In genomic region chr5:139275536-139276297, GRCh38 we compare ENCODE assay signal across 10 cellular contexts. TPM values are rescaled to one million over a fixed set of nuclear protein-coding genes. Genes with fewer than 3 reads are reported as not detected.
DNase-seq lines count a peak whose midpoint lies in the region; ATAC-seq lines count a peak whose summit lies in the region.
"Had no signal": no experiment of that assay in that cellular context is flagged by ENCODE, and none has a peak within 500 bp of the region (broad histone marks: within the 10 kb centered on the region; RNA-seq: fewer than 3 reads in every experiment).

No MANE protein-coding gene starts in this region.

- peak overlapping the region; percentile 12 for H4K8ac ChIP-seq in mesenchymal stem cell (ENCODE audit: low read length)

- H2BK12ac ChIP-seq in mesenchymal stem cell (ENCODE audit: low read length in 2 of 2) = no peak overlapping the region

- peak in 1 of 2 donors; percentile 17 for ATAC-seq in activated naive CD4-positive, alpha-beta T cell treated with anti-CD3 and anti-CD28 coated beads, Interleukin-2, amount 50 U/mL, for 72 hours
- ATAC-seq in GM18511 (IDR thresholded peaks at IDR 0.05; ENCODE audit: unreplicated experiment) = no peak

- H2AK5ac ChIP-seq in mesenchymal stem cell (ENCODE audit: low read length, severe bottlenecking) = no peak overlapping the region

- CTCF ChIA-PET in CD8-positive, alpha-beta memory T cell (lab: Charles Lee) = interaction anchor here (0.8 to 1.7 kb wide), 6 partner anchors 16 to 66 kb away, joined by 3 to 5 read pairs (median 4); partner anchors contain the start of genes MATR3 and PAIP2

- POLR2A ChIA-PET in CD8-positive, alpha-beta memory T cell (lab: Charles Lee) = interaction anchor here (0.7 to 2.7 kb wide), 3 partner anchors 18 to 700 kb away, joined by 4 to 24 read pairs (median 6); partner anchors contain the start of gene MATR3

- no peaks in the 10 kb centered on the region for H3K27me3 ChIP-seq in CD8-positive, alpha-beta memory T cell (ENCODE audit: insufficient read depth, low read length, poor library complexity, severe bottlenecking)
- no peaks in the 10 kb centered on the region for H3K27me3 ChIP-seq in mesenchymal stem cell (ENCODE audit: control insufficient read depth in 1 of 2, insufficient read depth in 1 of 2, low read length in 2 of 2)

- peaks cover 0 to 23% (median 0%) of the 10 kb centered on the region in 3 donors for H3K36me3 Mint-ChIP-seq in CD8-positive, alpha-beta memory T cell
- H3K36me3 Mint-ChIP-seq in activated naive CD4-positive, alpha-beta T cell treated with anti-CD3 and anti-CD28 coated beads, Interleukin-2, amount 50 U/mL, for 72 hours = peaks cover 30 to 48% of the 10 kb centered on the region in 2 donors

- peaks cover 5% of the 10 kb centered on the region for H3K36me3 ChIP-seq in CD8-positive, alpha-beta memory T cell (ENCODE audit: insufficient read depth, low read length)
- peaks cover 9 to 56% of the 10 kb centered on the region in 2 experiments for H3K36me3 ChIP-seq in mesenchymal stem cell (ENCODE audit: control insufficient read depth in 1 of 2, insufficient read depth in 2 of 2, low read depth in 1 of 2, low read length in 2 of 2)

- WGBS in mesenchymal stem cell = 60% methylated on average over 4 of the region's 6 CpGs

- no peak overlapping the region for H3K9ac ChIP-seq in mesenchymal stem cell (ENCODE audit: low read length)

- DNase-seq in CD8-positive, alpha-beta memory T cell = no peak
- DNase-seq in HT1080 (ENCODE audit: low read depth) (peak; percentile 52), mesenchymal stem cell (no peak), NCI-H1092 (lab: John Stamatoyannopoulos, UW) (no peak), GOT3 (lab: John Stamatoyannopoulos, UW) (no peak)
- no peak for DNase-seq in activated naive CD4-positive, alpha-beta T cell treated with anti-CD3 and anti-CD28 coated beads, Interleukin-2, amount 50 U/mL, for 72 hours (ENCODE audit: low spot score in 2 of 2)
- DNase-seq in stimulated activated CD4-positive, alpha-beta T cell treated with anti-CD3 and anti-CD28 coated beads, Interleukin-12 subunit alpha, Interleukin-12 subunit beta, amount 100 ng/mL, for 4 hours = no peak
- DNase-seq: NCI-H2227 treated with DMSO at 0.1 percent for 48 hours, occipital lobe had no signal

- H2AFZ ChIP-seq in mesenchymal stem cell (ENCODE audit: low read depth, low read length) = no peak overlapping the region

- peaks cover 48 to 67% (median 54%) of the 10 kb centered on the region in 3 donors for H3K4me1 Mint-ChIP-seq in CD8-positive, alpha-beta memory T cell

- H3K27ac Mint-ChIP-seq in CD8-positive, alpha-beta memory T cell = peak overlapping the region; percentile 35 to 87 (median 70)
- peak overlapping the region; percentile 76 to 97 for H3K27ac Mint-ChIP-seq in activated naive CD4-positive, alpha-beta T cell treated with anti-CD3 and anti-CD28 coated beads, Interleukin-2, amount 50 U/mL, for 72 hours

- H3K4me3 ChIP-seq in CD8-positive, alpha-beta memory T cell (ENCODE audit: low read length) = no peak overlapping the region
- H3K4me3 ChIP-seq in mesenchymal stem cell (ENCODE audit: insufficient read depth in 1 of 2, low read depth in 1 of 2, low read length in 2 of 2) = peak overlapping the region in 1 of 2 experiments; percentile 58

- no peaks in the 10 kb centered on the region for H3K9me3 ChIP-seq in CD8-positive, alpha-beta memory T cell (ENCODE audit: low read length)
- no peaks in the 10 kb centered on the region for H3K9me3 ChIP-seq in mesenchymal stem cell (ENCODE audit: control insufficient read depth, low read length)

- H4K91ac ChIP-seq in mesenchymal stem cell (ENCODE audit: low read length) = no peak overlapping the region

- H2BK5ac ChIP-seq in mesenchymal stem cell (ENCODE audit: low read depth, low read length, poor library complexity, severe bottlenecking) = no peak overlapping the region

- peaks cover 5% of the 10 kb centered on the region for H3K79me1 ChIP-seq in mesenchymal stem cell (replicated peaks; ENCODE audit: low read length, poor library complexity, severe bottlenecking)

- no peak overlapping the region for H3K14ac ChIP-seq in mesenchymal stem cell (ENCODE audit: low read length in 2 of 2)

- H3K4me3 Mint-ChIP-seq in CD8-positive, alpha-beta memory T cell = peak overlapping the region; percentile 68 to 92 (median 74)

- no peak overlapping the region for H3K27ac ChIP-seq in CD8-positive, alpha-beta memory T cell (ENCODE audit: low read depth, low read length)
- no peak overlapping the region for H3K27ac ChIP-seq in mesenchymal stem cell (ENCODE audit: low read length, poor library complexity, severe bottlenecking)

- peaks cover 0 to 3% of the 10 kb centered on the region in 2 donors for H3K27me3 Mint-ChIP-seq in CD8-positive, alpha-beta memory T cell

- no peak overlapping the region for H3K18ac ChIP-seq in mesenchymal stem cell (ENCODE audit: low read depth in 1 of 2, low read length in 2 of 2)

- no peaks in the 10 kb centered on the region for H3K9me3 Mint-ChIP-seq in CD8-positive, alpha-beta memory T cell
- H3K9me3 Mint-ChIP-seq in activated naive CD4-positive, alpha-beta T cell treated with anti-CD3 and anti-CD28 coated beads, Interleukin-2, amount 50 U/mL, for 72 hours = no peaks in the 10 kb centered on the region

- no peak overlapping the region for H2BK15ac ChIP-seq in mesenchymal stem cell (ENCODE audit: low read depth, poor library complexity, severe bottlenecking)

- H3K4me2 ChIP-seq in mesenchymal stem cell (ENCODE audit: low read length, poor library complexity, severe bottlenecking) = peak overlapping the region; percentile 31

- no peak overlapping the region for H2BK120ac ChIP-seq in mesenchymal stem cell (ENCODE audit: low read depth, low read length)

- H3K23ac ChIP-seq in mesenchymal stem cell (ENCODE audit: low read length in 2 of 2) = peak overlapping the region in 1 of 2 experiments; percentile 11

- H3K4ac ChIP-seq in mesenchymal stem cell (ENCODE audit: low read depth in 1 of 2, low read length in 2 of 2) = no peak overlapping the region

- peaks cover 47% of the 10 kb centered on the region for H3K4me1 ChIP-seq in CD8-positive, alpha-beta memory T cell (ENCODE audit: insufficient read depth, low read length)
- H3K4me1 ChIP-seq in mesenchymal stem cell (ENCODE audit: control insufficient read depth, insufficient read depth, low read depth, low read length) = peaks cover 14% of the 10 kb centered on the region

RNA-seq across cellular contexts. Expression of gene MATR3, which starts 17.8 kb away (rescaled TPM):
- total RNA-seq in CD8-positive, alpha-beta memory T cell = 100 to 1,000 TPM; 184 to 199 TPM
- 364 TPM for polyA plus RNA-seq in CD8-positive, alpha-beta memory T cell
- total RNA-seq in HT1080 (2014; rRNA removed; shearing (Covaris generic)) = 124 and 175 TPM in 2 replicates
- polyA plus RNA-seq in HT1080 (2015; cell fraction: cytosol; rRNA removed) = 140 and 186 TPM in 2 replicates
- polyA plus RNA-seq in HT1080 (2015; cell fraction: nucleus; rRNA removed) = 487 and 549 TPM in 2 replicates
- total RNA-seq in activated naive CD4-positive, alpha-beta T cell treated with anti-CD3 and anti-CD28 coated beads, Interleukin-2, amount 50 U/mL, for 72 hours = 100 to 1,000 TPM; 160 to 182 TPM
- 104 TPM for polyA plus RNA-seq in mesenchymal stem cell (2013, experiment 1 of 2)
- 105 TPM for polyA plus RNA-seq in mesenchymal stem cell (2013, experiment 2 of 2)
